ENCODE assay signal across 8 cellular contexts in genomic region chr12:120265203-120265482, GRCh38. TPM values are rescaled to one million over a fixed set of nuclear protein-coding genes. Genes with fewer than 3 reads are reported as not detected.
DNase-seq lines count a peak whose midpoint lies in the region; ATAC-seq and TF ChIP-seq lines count a peak whose summit lies in the region.

No MANE protein-coding gene starts in this region.

- peak overlapping the region; percentile 96 for H4K91ac ChIP-seq in trophoblast cell (ENCODE audit: low read depth, low read length)

- peak overlapping the region; percentile 80 for H4K12ac ChIP-seq in trophoblast cell (ENCODE audit: low read depth, low read length)

- H3K36me3 ChIP-seq in trophoblast cell (ENCODE audit: control insufficient read depth in 1 of 2, insufficient read depth in 2 of 2, low read length in 2 of 2) = peaks cover 0 to 2% of the 10 kb centered on the region in 2 experiments

- peak overlapping the region; percentile 98 for H3K27ac ChIP-seq in epithelial cell of prostate
- H3K27ac ChIP-seq in trophoblast cell (ENCODE audit: low read depth, low read length) = peak overlapping the region; percentile 87

- H2AK5ac ChIP-seq in trophoblast cell (ENCODE audit: low read length) = peak overlapping the region; percentile 99

- no peak for DNase-seq in NB4 (ENCODE audit: low read depth)
- DNase-seq in epithelial cell of prostate (ENCODE audit: low read depth, low spot score) = no peak
- DNase-seq in trophoblast cell = no peak
- no peak for DNase-seq in stimulated activated CD4-positive, alpha-beta T cell treated with anti-CD3 and anti-CD28 coated beads, Interleukin-2, amount 100 ng/mL, for 24 hours
- DNase-seq in DMS79 treated with DMSO at 0.1 percent for 48 hours (lab: John Stamatoyannopoulos, UW) = no peak
- no peak for DNase-seq in activated effector memory CD4-positive, alpha-beta T cell treated with anti-CD3 and anti-CD28 coated beads, Interleukin-2, amount 50 U/mL, for 16 hours
- DNase-seq in effector CD4-positive, alpha-beta T cell = no peak

- H2BK5ac ChIP-seq in trophoblast cell (ENCODE audit: low read depth, low read length, poor library complexity) = peak overlapping the region; percentile 98

- no peaks in the 10 kb centered on the region for H3K9me3 ChIP-seq in trophoblast cell (ENCODE audit: insufficient read depth, low read depth, low read length)

- no peaks in the 10 kb centered on the region for H3K27me3 ChIP-seq in trophoblast cell (ENCODE audit: insufficient read depth, low read length)

- H3K4me2 ChIP-seq in trophoblast cell (ENCODE audit: low read length) = peak overlapping the region; percentile 92

- H4K8ac ChIP-seq in trophoblast cell (ENCODE audit: low read depth, low read length) = peak overlapping the region; percentile 91

- peak; percentile 26 for ATAC-seq in GM19324 (IDR thresholded peaks at IDR 0.05; ENCODE audit: low FRiP score, unreplicated experiment)

- no peak for TF ChIP-seq POLR2A in NB4 (IDR thresholded peaks at IDR 0.05; ENCODE audit: extremely low read depth, insufficient read length)

- no peak for TF ChIP-seq CTCF in NB4 (IDR thresholded peaks at IDR 0.05; ENCODE audit: low read depth, low read length)

- peak overlapping the region; percentile 99 for H3K9ac ChIP-seq in trophoblast cell (ENCODE audit: low read length)

- peak overlapping the region; percentile 98 for H3K14ac ChIP-seq in trophoblast cell (ENCODE audit: low read length)

- peaks cover 28 to 32% of the 10 kb centered on the region in 2 experiments for H3K4me1 ChIP-seq in trophoblast cell (ENCODE audit: control insufficient read depth in 1 of 2, insufficient read depth in 2 of 2, low read length in 2 of 2)

- H3K79me1 ChIP-seq in trophoblast cell (ENCODE audit: low read length) = peaks cover 24% of the 10 kb centered on the region

- H2BK12ac ChIP-seq in trophoblast cell (ENCODE audit: low read length) = peak overlapping the region; percentile 89

- H2BK120ac ChIP-seq in trophoblast cell (ENCODE audit: insufficient read depth, low read length, poor library complexity) = peak overlapping the region; percentile 99

- no peak overlapping the region for H3K23ac ChIP-seq in trophoblast cell (ENCODE audit: low read length)

- WGBS in trophoblast cell (ENCODE audit: extremely low coverage, insufficient coverage, insufficient read length) = no CpG with 5 or more reads among the region's 21 CpGs

- peak overlapping the region; percentile 78 for H3K4ac ChIP-seq in trophoblast cell (ENCODE audit: low read depth, low read length)

- H2AFZ ChIP-seq in trophoblast cell (ENCODE audit: insufficient read depth, low read length, poor library complexity) = peak overlapping the region; percentile 81

- H3K4me3 ChIP-seq in NB4 (ENCODE audit: low read depth, low read length) (peak overlapping the region; percentile 37), trophoblast cell (ENCODE audit: low read depth, low read length) (peak overlapping the region; percentile 98)

- H3K79me2 ChIP-seq in trophoblast cell (ENCODE audit: control insufficient read depth, insufficient read depth, low read length, poor library complexity) = peaks cover 40% of the 10 kb centered on the region

- H3K18ac ChIP-seq in trophoblast cell (ENCODE audit: low read length) = peak overlapping the region; percentile 99

RNA-seq across cellular contexts. Expression of gene PXN, which starts 0.4 kb away (rescaled TPM):
- 99.6 and 100 TPM in 2 replicates for polyA plus RNA-seq in trophoblast cell (2013)

RNA-seq across cellular contexts. Expression of gene RNU4-2, which starts 26.6 kb away (rescaled TPM):
- polyA plus RNA-seq in trophoblast cell (2013) = not detected in 2 replicates

RNA-seq across cellular contexts. Expression of gene RNU4-1, which starts 27.9 kb away (rescaled TPM):
- polyA plus RNA-seq in trophoblast cell (2013) = not detected in 2 replicates

RNA-seq across cellular contexts. Expression of gene SIRT4, which starts 37.0 kb away (rescaled TPM):
- polyA plus RNA-seq in trophoblast cell (2013) = 3.2 and 4.4 TPM in 2 replicates
